15 cellular contexts compared by ENCODE assay signal in the genomic region with DNA sequence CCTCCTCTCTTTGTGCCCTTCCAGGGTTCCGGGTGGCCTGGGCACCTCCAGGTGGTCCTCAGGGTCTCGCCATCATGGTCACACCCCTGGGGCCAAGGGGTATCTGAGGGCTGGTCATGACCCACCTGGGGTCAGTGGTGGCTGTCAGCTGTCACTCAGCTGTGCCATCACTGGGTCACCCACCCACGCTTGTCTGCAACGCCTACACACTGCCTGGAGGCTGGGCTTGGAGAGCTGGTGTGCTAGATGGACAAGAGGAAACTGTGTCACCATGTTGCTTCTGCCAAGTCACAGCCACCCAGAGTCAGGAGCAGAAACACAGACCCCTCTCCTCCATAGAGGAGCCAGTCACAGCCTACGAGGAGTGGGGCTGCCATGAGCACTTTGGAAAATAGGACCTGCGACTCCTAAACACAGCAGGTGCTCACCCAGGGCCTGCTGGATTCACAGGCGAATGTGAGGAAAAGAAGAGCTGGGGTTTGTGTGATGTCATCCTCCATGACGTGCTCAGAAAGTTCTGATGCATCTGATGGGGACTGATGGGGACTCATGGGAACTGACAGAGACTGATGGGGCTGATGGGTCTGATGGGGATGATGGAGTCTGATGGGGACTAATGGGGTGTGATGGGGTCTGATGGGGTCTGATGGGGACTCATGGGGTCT. TPM values are rescaled to one million over a fixed set of nuclear protein-coding genes. Genes with fewer than 3 reads are reported as not detected.
DNase-seq lines count a peak whose midpoint lies in the region; ATAC-seq, FAIRE-seq and TF ChIP-seq lines count a peak whose summit lies in the region.
"Had no signal": no experiment of that assay in that cellular context is flagged by ENCODE, and none has a peak within 500 bp of the region (broad histone marks: within the 10 kb centered on the region; RNA-seq: fewer than 3 reads in every experiment).

No MANE protein-coding gene starts in this region.

- no peak for TF ChIP-seq RAD21 in H1 (IDR thresholded peaks at IDR 0.05 in 1 of 2, conservative IDR thresholded peaks at IDR 0.05 in 1 of 2; ENCODE audit: low read depth in 2 of 2, low read length in 2 of 2)

- no CpG with 5 or more reads among the region's 8 CpGs for WGBS in H9 (ENCODE audit: extremely low coverage, insufficient read length, low lambda C conversion rate)
- WGBS in H1 (ENCODE audit: extremely low coverage in 1 of 2, insufficient coverage in 1 of 2, insufficient read length in 1 of 2, insufficient replicate concordance in 2 of 2, low coverage in 1 of 2, low lambda C conversion rate in 2 of 2, missing lambda C conversion rate in 1 of 2), 2 experiments: 88% methylated on average over 8 of the region's 8 CpGs; no CpG with 5 or more reads in 1 of the 2 experiments

- peaks cover 3% of the 10 kb centered on the region; the same call in 1 of the 2 replicates for H3K27me3 Mint-ChIP-seq in H9 (ENCODE audit: low read depth)
- peaks cover 7% of the 10 kb centered on the region for H3K27me3 Mint-ChIP-seq in neural progenitor cell (ENCODE audit: insufficient read depth, low read depth)
- H3K27me3 Mint-ChIP-seq in endothelial cell (ENCODE audit: unreplicated experiment): peaks cover 9% of the 10 kb centered on the region

- FAIRE-seq in H1 (lab: Jason Lieb, UNC): no peak
- FAIRE-seq: RCC 7860 had no signal

- no peak for TF ChIP-seq EP300 in H1 (IDR thresholded peaks at IDR 0.05; ENCODE audit: borderline replicate concordance in 1 of 2, low read depth in 2 of 2, low read length in 2 of 2)

- H3K4me1 Mint-ChIP-seq in H9 (peaks cover 33 to 40% of the 10 kb centered on the region in 2 experiments), neural progenitor cell (no peaks in the 10 kb centered on the region), endothelial cell (ENCODE audit: unreplicated experiment) (peaks cover 2% of the 10 kb centered on the region)

- H3K14ac ChIP-seq in H9 (ENCODE audit: insufficient read depth, low read length) (no peak overlapping the region), H1 (ENCODE audit: insufficient read length) (peak overlapping the region; percentile 53)

- H3K4ac ChIP-seq in H9 (ENCODE audit: low read depth, low read length) (no peak overlapping the region; the same call in 1 of the 2 replicates), H1 (replicated peaks; ENCODE audit: insufficient read length, low read depth, low read length) (peak overlapping the region; percentile 87)

- H2AK5ac ChIP-seq in H9 (ENCODE audit: insufficient read length, low read length) (peak overlapping the region; percentile 33), H1 (ENCODE audit: low read depth, low read length) (peak overlapping the region; percentile 99; the same call in 1 of the 2 replicates)

- H3K4me1 ChIP-seq in H9 (ENCODE audit: insufficient read depth, low read length) (no peaks in the 10 kb centered on the region; the same call in 1 of the 2 replicates), H1 (replicated peaks in 1 of 4; ENCODE audit: control insufficient read depth in 3 of 4, insufficient read depth in 4 of 4, low read length in 3 of 4) (peaks cover 3 to 18% (median 10%) of the 10 kb centered on the region in 4 experiments), neural progenitor cell (no peaks in the 10 kb centered on the region)

- no peak overlapping the region for H3K56ac ChIP-seq in H9 (ENCODE audit: insufficient read length, low read depth, low read length)
- H3K56ac ChIP-seq in H1 (replicated peaks; ENCODE audit: insufficient read length, low read depth, low read length): no peak overlapping the region

- H4K91ac ChIP-seq in H9 (ENCODE audit: insufficient read length, low read depth, low read length): no peak overlapping the region
- peak overlapping the region; percentile 89 for H4K91ac ChIP-seq in H1 (replicated peaks; ENCODE audit: insufficient read length, low read length)

- H3F3A ChIP-seq in neural progenitor cell (ENCODE audit: low read depth): peaks cover 6% of the 10 kb centered on the region

- no peaks in the 10 kb centered on the region for H3K23me2 ChIP-seq in H9 (ENCODE audit: insufficient read length, low read depth, low read length, poor library complexity, severe bottlenecking)
- no peaks in the 10 kb centered on the region; the same call in 1 of the 2 replicates for H3K23me2 ChIP-seq in H1 (ENCODE audit: low read depth, low read length)

- H3K36me3 ChIP-seq in H1 (ENCODE audit: control insufficient read depth in 2 of 4, insufficient read depth in 4 of 4, low read length in 3 of 4) (no peaks in the 10 kb centered on the region; a peak in 1 of 8 replicates), neural progenitor cell (no peaks in the 10 kb centered on the region)

- H3K9me3 Mint-ChIP-seq in H9 (peaks cover 23 to 24% of the 10 kb centered on the region in 2 experiments), neural progenitor cell (peaks cover 2% of the 10 kb centered on the region), endothelial cell (ENCODE audit: unreplicated experiment) (no peaks in the 10 kb centered on the region)

- H3K79me1 ChIP-seq in H9 (ENCODE audit: insufficient read depth, low read depth, low read length, poor library complexity, severe bottlenecking) (no peaks in the 10 kb centered on the region), H1 (ENCODE audit: low read depth, low read length) (no peaks in the 10 kb centered on the region)

- H4K5ac ChIP-seq in H9 (ENCODE audit: insufficient read length, low read depth, low read length) (no peak overlapping the region), H1 (ENCODE audit: insufficient read length, low read depth, low read length) (peak overlapping the region; percentile 25)

- H2BK12ac ChIP-seq in H9 (ENCODE audit: insufficient read length, low read depth, low read length) (no peak overlapping the region), H1 (ENCODE audit: low read depth, low read length) (peak overlapping the region; percentile 97; the same call in 1 of the 2 replicates)

- no peak for TF ChIP-seq POLR2A in H1 (IDR thresholded peaks at IDR 0.05; ENCODE audit: control extremely low read depth in 1 of 2, low read depth in 2 of 2, low read length in 2 of 2)

- H2AFZ ChIP-seq in H9 (ENCODE audit: low read length): no peak overlapping the region
- no peak overlapping the region for H2AFZ ChIP-seq in H1 (ENCODE audit: low read length)
- H2AFZ ChIP-seq in neural progenitor cell (replicated peaks): no peak overlapping the region

- H2BK20ac ChIP-seq in H9 (ENCODE audit: low read depth, low read length, poor library complexity, severe bottlenecking): no peak overlapping the region
- peak overlapping the region; percentile 83 for H2BK20ac ChIP-seq in H1 (ENCODE audit: low read length)

- H3K4me3 ChIP-seq in H1 (ENCODE audit: extremely low read depth in 1 of 4, insufficient read depth in 2 of 4, low read depth in 3 of 4, low read length in 4 of 4) (no peak overlapping the region), neural progenitor cell (no peak overlapping the region)

- H4K8ac ChIP-seq in H9 (replicated peaks; ENCODE audit: insufficient read length, low read depth, low read length) (no peak overlapping the region), H1 (ENCODE audit: extremely low read depth, insufficient read depth, low read length) (0 out of 2 replicates have a peak overlapping the region, but pooled peaks have one; percentile 6)

- DNase-seq in AG20443 (ENCODE audit: low spot score) (peak; percentile 9), H9 (no peak), H1 (ENCODE audit: low read depth in 1 of 2, low spot score in 2 of 2) (no peak), neural progenitor cell (ENCODE audit: low spot score) (no peak), endothelial cell (ENCODE audit: low spot score) (no peak), HEK293T (ENCODE audit: extremely low spot score) (no peak)
- DNase-seq: DND-41; HCEC 1CT; NCI-H1092 treated with DMSO at 0.1 percent for 48 hours; NCI-H2081 treated with DMSO at 0.1 percent for 48 hours; NK-92 treated with Interleukin-12 subunit alpha and Interleukin-12 subunit beta, amount 100 ng/mL, for 24 hours had no signal

- H3K9me3 ChIP-seq in H9 (ENCODE audit: control insufficient read depth, low read depth, low read length): no peaks in the 10 kb centered on the region
- H3K9me3 ChIP-seq in H1 (ENCODE audit: insufficient read depth in 2 of 2, low read depth in 1 of 2, low read length in 1 of 2): peaks cover 8 to 19% of the 10 kb centered on the region in 2 experiments; a peak in 2 of 4 replicates
- no peaks in the 10 kb centered on the region for H3K9me3 ChIP-seq in neural progenitor cell (ENCODE audit: low read depth)

- H3K18ac ChIP-seq in H9 (ENCODE audit: insufficient read length, low read depth, low read length) (no peak overlapping the region), H1 (ENCODE audit: extremely low read depth, low read length) (peak overlapping the region; percentile 62; the same call in 1 of the 2 replicates)

- no peak overlapping the region for H2BK120ac ChIP-seq in H9 (ENCODE audit: low read depth, low read length, poor library complexity, severe bottlenecking)
- H2BK120ac ChIP-seq in H1 (replicated peaks; ENCODE audit: low read depth, low read length): peak overlapping the region; percentile 92

- no peak overlapping the region for H2BK5ac ChIP-seq in H9 (ENCODE audit: insufficient read length, low read length)
- H2BK5ac ChIP-seq in H1 (ENCODE audit: low read depth, low read length): peak overlapping the region; percentile 41; the same call in 1 of the 2 replicates

- H3K23ac ChIP-seq in H9 (ENCODE audit: insufficient read length, low read depth, low read length) (no peak overlapping the region), H1 (ENCODE audit: insufficient read length) (no peak overlapping the region)

- H3T11ph ChIP-seq in H9 (ENCODE audit: low read length): no peak overlapping the region

- CTCF ChIA-PET in H1 (lab: Charles Lee; ENCODE audit: partially characterized antibody) (interaction anchor here (0.6 to 2.4 kb wide), 3 partner anchors 17 to 53 kb away, joined by 3 to 11 read pairs (median 3); no protein-coding TSS in a partner anchor), HEK293T (lab: Yijun Ruan, JAX) (no interaction called here)

- H3K27me3 ChIP-seq in H9 (ENCODE audit: insufficient read depth, low read length): no peaks in the 10 kb centered on the region
- H3K27me3 ChIP-seq in H1 (replicated peaks in 1 of 4; ENCODE audit: control insufficient read depth in 3 of 4, extremely low read depth in 1 of 4, insufficient read depth in 3 of 4, low read length in 3 of 4): no peaks in the 10 kb centered on the region
- no peaks in the 10 kb centered on the region for H3K27me3 ChIP-seq in neural progenitor cell

- H3K4me3 Mint-ChIP-seq in H9 (peak overlapping the region in 1 of 2 experiments; percentile 60; a peak in 1 of 5 replicates), neural progenitor cell (peak overlapping the region; percentile 36), endothelial cell (ENCODE audit: unreplicated experiment) (no peak overlapping the region)

- no peak overlapping the region for H3K4me2 ChIP-seq in H9 (ENCODE audit: insufficient read depth, insufficient read length, low read length)
- H3K4me2 ChIP-seq in H1 (ENCODE audit: insufficient read depth in 1 of 2, low read depth in 2 of 2, low read length in 2 of 2): no peak overlapping the region
- no peak overlapping the region for H3K4me2 ChIP-seq in neural progenitor cell

- no peak for ATAC-seq in HG02798 (IDR thresholded peaks at IDR 0.05; ENCODE audit: poor library complexity, unreplicated experiment)
- ATAC-seq: Right ventricle myocardium inferior had no signal

- H3K36me3 Mint-ChIP-seq in H9 (ENCODE audit: insufficient read depth in 1 of 3, low read depth in 3 of 3) (peaks cover 4 to 19% (median 14%) of the 10 kb centered on the region in 3 experiments), neural progenitor cell (no peaks in the 10 kb centered on the region), endothelial cell (ENCODE audit: low read depth, unreplicated experiment) (no peaks in the 10 kb centered on the region)

- no peak for TF ChIP-seq CTCF in H9 (conservative IDR thresholded peaks at IDR 0.05)
- TF ChIP-seq CTCF in H1 (IDR thresholded peaks at IDR 0.05; ENCODE audit: control extremely low read depth in 1 of 3, insufficient read depth in 1 of 3, low read depth in 1 of 3, low read length in 3 of 3): no peak
- TF ChIP-seq CTCF in neural progenitor cell (IDR thresholded peaks at IDR 0.05): no peak
- no peak for TF ChIP-seq CTCF in endothelial cell (IDR thresholded peaks at IDR 0.05; ENCODE audit: unreplicated experiment)

- H3K79me2 ChIP-seq in H9 (ENCODE audit: insufficient read depth, low read length): no peaks in the 10 kb centered on the region
- H3K79me2 ChIP-seq in H1 (ENCODE audit: control insufficient read depth in 1 of 2, insufficient read depth in 2 of 2, low read length in 2 of 2): no peaks in the 10 kb centered on the region
- H3K79me2 ChIP-seq in neural progenitor cell (ENCODE audit: low read depth): no peaks in the 10 kb centered on the region

- H3K27ac Mint-ChIP-seq in H9 (peak overlapping the region in 1 of 3 experiments; percentile 43; a peak in 1 of 7 replicates), neural progenitor cell (no peak overlapping the region), endothelial cell (ENCODE audit: unreplicated experiment) (no peak overlapping the region)

- H3K27ac ChIP-seq in H9 (ENCODE audit: insufficient read length, low read depth, low read length): no peak overlapping the region
- no peak overlapping the region for H3K27ac ChIP-seq in H1 (ENCODE audit: low read depth, low read length)
- H3K27ac ChIP-seq in neural progenitor cell: no peak overlapping the region
- H3K27ac ChIP-seq: C4-2B had no signal

- H4K20me1 ChIP-seq in H9 (ENCODE audit: control insufficient read depth, insufficient read depth, insufficient read length) (no peaks in the 10 kb centered on the region), H1 (replicated peaks in 1 of 2; ENCODE audit: control insufficient read depth in 1 of 2, insufficient read depth in 2 of 2, low read length in 2 of 2) (no peaks in the 10 kb centered on the region), neural progenitor cell (ENCODE audit: low read depth) (no peaks in the 10 kb centered on the region)

- H2BK15ac ChIP-seq in H9 (ENCODE audit: low read depth, low read length): no peak overlapping the region
- H2BK15ac ChIP-seq in H1 (ENCODE audit: low read length): peak overlapping the region; percentile 46; the same call in 1 of the 2 replicates

- H3K9ac ChIP-seq in H9 (ENCODE audit: extremely low read depth, insufficient read length, low read length) (no peak overlapping the region), H1 (replicated peaks in 1 of 4; ENCODE audit: extremely low read depth in 1 of 4, low read depth in 3 of 4, low read length in 3 of 4) (no peak overlapping the region), neural progenitor cell (no peak overlapping the region)

- POLR2A ChIA-PET in H1 (lab: Charles Lee; ENCODE audit: partially characterized antibody) (interaction anchor here (0.5 to 2.9 kb wide), 4 partner anchors 8 to 168 kb away, joined by 3 to 16 read pairs (median 4); partner anchors contain the start of gene GRTP1), HEK293T (lab: Yijun Ruan, JAX) (no interaction called here)

RNA-seq across cellular contexts. Expression of gene GRTP1, which starts 10.7 kb away (rescaled TPM):
- total RNA-seq in H9 (2021) (54.8 and 55.0 TPM in 2 replicates), neural progenitor cell (ENCODE audit: low replicate concordance) (14.8 and 19.3 TPM in 2 replicates), endothelial cell (ENCODE audit: unreplicated experiment) (0.90 TPM)
- 52.0 and 54.3 TPM in 2 replicates for total RNA-seq in H1 (2021; fragmentation: NEBNext Ultra II Directional; extraction: Animal tissue kit (Norgen Biotek cat#: 25700))
- 34.7 and 47.5 TPM in 2 replicates for polyA plus RNA-seq in H1 (2011; rRNA removed)
- polyA plus RNA-seq in H1 (2011; cell fraction: cytosol; rRNA removed): 42.5 TPM
- 44.3 TPM for polyA plus RNA-seq in H1 (2011; cell fraction: nucleus; rRNA removed)
- 42.4 to 45.7 TPM (median 42.7 TPM) in 4 replicates for polyA plus RNA-seq in H1 (2012, experiment 1 of 2)
- polyA plus RNA-seq in H1 (2012, experiment 2 of 2): 43.5 TPM
- 29.8 TPM for polyA plus RNA-seq in H1 (2013, experiment 1 of 2)
- polyA plus RNA-seq in H1 (2013, experiment 2 of 2): 25.9 TPM
- 15.8 and 16.3 TPM in 2 replicates for polyA minus RNA-seq in H1 (2011; rRNA and poly(A)+ RNA removed)
- polyA minus RNA-seq in H1 (2011; cell fraction: cytosol; rRNA and poly(A)+ RNA removed): 33.6 TPM
- polyA minus RNA-seq in H1 (2011; cell fraction: nucleus; rRNA and poly(A)+ RNA removed): 39.4 TPM
